ENCODE assay signal across 10 cellular contexts in the genomic region with DNA sequence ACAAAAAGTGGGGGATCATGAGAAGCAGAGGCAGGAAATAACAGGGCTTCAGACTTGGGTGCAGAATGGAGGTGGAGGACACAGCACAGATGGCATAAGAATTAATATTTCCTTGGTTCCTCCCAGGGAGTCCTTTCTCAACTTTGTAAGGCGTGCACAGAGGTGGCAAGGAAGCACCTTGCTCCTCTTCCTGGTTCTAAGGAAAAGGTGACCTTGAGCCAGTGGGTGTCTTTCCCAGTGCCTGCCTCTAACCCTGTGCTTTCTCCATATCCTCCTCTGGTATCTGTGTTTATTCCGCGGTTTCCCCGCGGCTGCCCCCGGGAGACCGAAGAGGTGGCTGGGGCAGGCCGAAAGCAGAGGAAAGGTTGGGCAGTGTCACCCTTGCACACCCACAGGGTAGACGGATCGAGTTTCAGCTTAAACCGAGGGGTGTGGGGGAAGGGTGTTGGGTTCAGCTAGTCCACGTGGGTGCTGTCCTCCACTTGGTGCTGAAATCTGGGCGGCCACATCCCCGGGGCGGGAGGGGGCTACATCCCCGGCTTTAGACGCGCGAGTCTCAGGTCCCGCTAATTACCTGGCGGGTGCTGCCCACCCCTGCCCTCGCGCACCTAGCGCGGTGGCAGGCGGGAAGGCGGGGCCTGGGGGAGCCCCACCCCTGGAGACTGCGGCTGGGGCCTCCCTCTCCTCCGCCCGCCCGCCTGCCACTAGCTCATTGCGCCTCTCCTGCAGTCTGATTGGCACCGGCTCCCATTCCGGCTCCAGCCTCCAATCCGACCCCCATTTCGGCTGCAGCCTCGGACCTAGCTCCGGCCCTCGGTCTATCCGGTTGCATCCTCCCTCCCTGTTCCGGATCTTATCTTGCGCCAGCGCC. TPM values are rescaled to one million over a fixed set of nuclear protein-coding genes. Genes with fewer than 3 reads are reported as not detected.
DNase-seq lines count a peak whose midpoint lies in the region; ATAC-seq, FAIRE-seq and TF ChIP-seq lines count a peak whose summit lies in the region.
"Not testable (repeated sequence)": the region's sequence is repeated elsewhere in the genome, so short reads cannot be mapped to it uniquely, and the experiment has no call there.
"Had no signal": no experiment of that assay in that cellular context is flagged by ENCODE, and none has a peak within 500 bp of the region (broad histone marks: within the 10 kb centered on the region; RNA-seq: fewer than 3 reads in every experiment).

A gene (plus strand): TSS at position 712 of the 871 bp plus-strand sequence. CDS start 192 bp downstream, outside the sequence.

- H4K20me1 ChIP-seq in endothelial cell of umbilical vein (replicated peaks; ENCODE audit: control insufficient read depth, extremely low read depth, insufficient read depth, low read length); keratinocyte (ENCODE audit: control insufficient read depth, extremely low read depth, insufficient read depth, low read length): not testable (repeated sequence)

- not testable (repeated sequence) for TF ChIP-seq CTCF in endothelial cell of umbilical vein (IDR thresholded peaks at IDR 0.05; ENCODE audit: extremely low read depth in 1 of 2, insufficient read depth in 1 of 2, low read depth in 1 of 2, low read length in 2 of 2); keratinocyte (optimal IDR thresholded peaks at IDR 0.05 in 1 of 3, IDR thresholded peaks at IDR 0.05 in 1 of 3, conservative IDR thresholded peaks at IDR 0.05 in 1 of 3; ENCODE audit: extremely low read depth in 1 of 3, insufficient read depth in 2 of 3, low read length in 3 of 3)

- not testable (repeated sequence) for H3K9ac ChIP-seq in endothelial cell of umbilical vein (replicated peaks; ENCODE audit: extremely low read depth, insufficient read depth, low read length); keratinocyte (ENCODE audit: control insufficient read depth, extremely low read depth, insufficient read depth, low read length)

- not testable (repeated sequence) for H3K9me3 ChIP-seq in T-helper 17 cell (ENCODE audit: control insufficient read depth, low read length, poor library complexity, severe bottlenecking); endothelial cell of umbilical vein (replicated peaks; ENCODE audit: control insufficient read depth, insufficient read depth, low read length); keratinocyte (ENCODE audit: control insufficient read depth, low read depth, low read length)

- CTCF ChIA-PET in endothelial cell of umbilical vein (lab: Charles Lee), result not testable (repeated sequence)

- not testable (repeated sequence) for H3K4me1 Mint-ChIP-seq in T-helper 17 cell; activated naive CD8-positive, alpha-beta T cell treated with anti-CD3 and anti-CD28 coated beads, Interleukin-2, amount 50 U/mL, for 24 hours

- H2AFZ ChIP-seq in endothelial cell of umbilical vein (ENCODE audit: low read depth, low read length); keratinocyte (ENCODE audit: control insufficient read depth, low read length): not testable (repeated sequence)

- not testable (repeated sequence) for H3K9me1 ChIP-seq in endothelial cell of umbilical vein (replicated peaks; ENCODE audit: control insufficient read depth, extremely low read depth, insufficient read depth, low read length); keratinocyte (ENCODE audit: control insufficient read depth, extremely low read depth, insufficient read depth, low read length)

- H3K9me3 Mint-ChIP-seq in activated naive CD8-positive, alpha-beta T cell treated with anti-CD3 and anti-CD28 coated beads, Interleukin-2, amount 50 U/mL, for 24 hours, result not testable (repeated sequence)

- not testable (repeated sequence) for H3K27me3 ChIP-seq in H7 (ENCODE audit: control insufficient read depth, insufficient read depth, low read length); endothelial cell of umbilical vein (ENCODE audit: control insufficient read depth in 2 of 2, insufficient read depth in 2 of 2, low read length in 2 of 2); keratinocyte (ENCODE audit: control insufficient read depth, extremely low read depth, insufficient read depth, low read length)

- not testable (repeated sequence) for H3K27ac ChIP-seq in endothelial cell of umbilical vein (ENCODE audit: insufficient read depth, low read depth, low read length); keratinocyte (ENCODE audit: control insufficient read depth, insufficient read depth, low read length)

- intact Hi-C loops in endothelial cell of umbilical vein (cut with micrococcal nuclease), result not testable (repeated sequence)

- not testable (repeated sequence) for H3K4me2 ChIP-seq in endothelial cell of umbilical vein (ENCODE audit: insufficient read depth, low read length); keratinocyte (ENCODE audit: control insufficient read depth, extremely low read depth, insufficient read depth, low read depth, low read length)

- peaks cover 22% of the 10 kb centered on the region for H3K27me3 Mint-ChIP-seq in T-helper 17 cell
- H3K27me3 Mint-ChIP-seq in activated naive CD8-positive, alpha-beta T cell treated with anti-CD3 and anti-CD28 coated beads, Interleukin-2, amount 50 U/mL, for 24 hours, result peaks cover 12% of the 10 kb centered on the region

- FAIRE-seq in endothelial cell of umbilical vein (lab: Jason Lieb, UNC), result peak; percentile 12
- FAIRE-seq in keratinocyte (lab: Jason Lieb, UNC), result peak; percentile 23

- not testable (repeated sequence) for H3K79me2 ChIP-seq in endothelial cell of umbilical vein (ENCODE audit: control insufficient read depth, insufficient read depth, low read length); keratinocyte (ENCODE audit: control insufficient read depth, insufficient read depth, low read length)

- H3K36me3 ChIP-seq in H7 (replicated peaks; ENCODE audit: control insufficient read depth, insufficient read depth, low read length); endothelial cell of umbilical vein (ENCODE audit: control insufficient read depth in 2 of 2, extremely low read depth in 1 of 2, insufficient read depth in 2 of 2, low read length in 2 of 2); keratinocyte (ENCODE audit: control insufficient read depth in 2 of 2, extremely low read depth in 1 of 2, insufficient read depth in 2 of 2, low read length in 2 of 2): not testable (repeated sequence)

- not testable (repeated sequence) for H3K4me3 ChIP-seq in H7 (ENCODE audit: insufficient read depth, low read depth, low read length); endothelial cell of umbilical vein (replicated peaks in 1 of 3; ENCODE audit: insufficient read depth in 1 of 3, low read depth in 1 of 3, low read length in 3 of 3); keratinocyte (ENCODE audit: control insufficient read depth in 2 of 3, extremely low read depth in 1 of 3, insufficient read depth in 2 of 3, low read depth in 1 of 3, low read length in 3 of 3)

- POLR2A ChIA-PET in endothelial cell of umbilical vein (lab: Charles Lee), result not testable (repeated sequence)

- H3K4me1 ChIP-seq in endothelial cell of umbilical vein (ENCODE audit: control insufficient read depth, extremely low read depth, insufficient read depth, low read length); keratinocyte (ENCODE audit: control insufficient read depth, extremely low read depth, insufficient read depth, low read length): not testable (repeated sequence)

- ATAC-seq in T-helper 17 cell, result peak; percentile 16
- ATAC-seq in activated naive CD8-positive, alpha-beta T cell treated with anti-CD3 and anti-CD28 coated beads, Interleukin-2, amount 50 U/mL, for 24 hours, result peak; percentile 40
- peak; percentile 37 for ATAC-seq in stimulated activated naive CD8-positive, alpha-beta T cell treated with anti-CD3 and anti-CD28 coated beads, Interleukin-15, Interleukin-2, amounts not matched to agents 100 U/mL and 50 U/mL, for 24 hours

- TF ChIP-seq POLR2A in endothelial cell of umbilical vein (IDR thresholded peaks at IDR 0.05; ENCODE audit: low read depth, low read length), result not testable (repeated sequence)

- not testable (repeated sequence) for BruUV-seq in endothelial cell of umbilical vein (replicated peaks; lab: Mats Ljungman, UMichigan)

- not testable (repeated sequence) for DNase-seq in H7; T-helper 17 cell; activated naive CD8-positive, alpha-beta T cell treated with anti-CD3 and anti-CD28 coated beads, Interleukin-2, amount 50 U/mL, for 24 hours; endothelial cell of umbilical vein (ENCODE audit: low read depth, low spot score); keratinocyte (ENCODE audit: low read depth, low spot score); mucosa of gallbladder (ENCODE audit: low spot score); stimulated activated naive CD8-positive, alpha-beta T cell treated with anti-CD3 and anti-CD28 coated beads, Interleukin-15, Interleukin-2, amounts not matched to agents 100 U/mL and 50 U/mL, for 24 hours

- H3K27ac Mint-ChIP-seq in T-helper 17 cell; activated naive CD8-positive, alpha-beta T cell treated with anti-CD3 and anti-CD28 coated beads, Interleukin-2, amount 50 U/mL, for 24 hours: not testable (repeated sequence)

- dilution Hi-C loops in endothelial cell of umbilical vein (cut with MboI; ENCODE audit: extremely low pct_ligation_motif_present, low sequenced_read_pairs); keratinocyte (cut with MboI; ENCODE audit: extremely low pct_ligation_motif_present, low sequenced_read_pairs): not testable (repeated sequence)

- not testable (repeated sequence) for H3K36me3 Mint-ChIP-seq in T-helper 17 cell (ENCODE audit: low read depth); activated naive CD8-positive, alpha-beta T cell treated with anti-CD3 and anti-CD28 coated beads, Interleukin-2, amount 50 U/mL, for 24 hours (ENCODE audit: low read depth)

- not testable (repeated sequence) for H3K4me3 Mint-ChIP-seq in T-helper 17 cell; activated naive CD8-positive, alpha-beta T cell treated with anti-CD3 and anti-CD28 coated beads, Interleukin-2, amount 50 U/mL, for 24 hours

RNA-seq across cellular contexts. Expression of the gene that starts here (rescaled TPM):
- 14.9 and 26.1 TPM in 2 replicates for total RNA-seq in H7 (2014; rRNA removed; shearing (Covaris generic))
- not detected for total RNA-seq in T-helper 17 cell
- not detected in 2 replicates for total RNA-seq in endothelial cell of umbilical vein
- polyA plus RNA-seq in endothelial cell of umbilical vein, result not detected in 2 replicates
- polyA plus RNA-seq in endothelial cell of umbilical vein (2011; cell fraction: cytosol; rRNA removed), result not detected in 2 replicates
- polyA plus RNA-seq in endothelial cell of umbilical vein (2011; cell fraction: nucleus; rRNA removed), result not detected in 2 replicates
- polyA plus RNA-seq in endothelial cell of umbilical vein (2012), result not detected in 2 replicates
- polyA minus RNA-seq in endothelial cell of umbilical vein, result 0.79 TPM in 1 of 2 replicates, not detected in the other
- not detected for polyA minus RNA-seq in endothelial cell of umbilical vein (2011; cell fraction: cytosol; rRNA and poly(A)+ RNA removed)
- not detected in 2 replicates for polyA minus RNA-seq in endothelial cell of umbilical vein (2011; cell fraction: nucleus; rRNA and poly(A)+ RNA removed)
- polyA plus RNA-seq in keratinocyte, result 47.4 to 70.1 TPM (median 60.0 TPM) in 3 replicates
- 32.1 TPM for polyA plus RNA-seq in keratinocyte (2011; ENCODE audit: low read depth)
- polyA plus RNA-seq in keratinocyte (2011; cell fraction: cytosol; rRNA removed), result 52.6 and 55.7 TPM in 2 replicates
- 90.0 and 118 TPM in 2 replicates for polyA plus RNA-seq in keratinocyte (2011; cell fraction: nucleus; rRNA removed)
- polyA plus RNA-seq in keratinocyte (2012; ENCODE audit: low replicate concordance), result 33.9 and 45.7 TPM in 2 replicates
- polyA minus RNA-seq in keratinocyte, result 78.6 to 120 TPM (median 109 TPM) in 3 replicates
- polyA minus RNA-seq in keratinocyte (2011; cell fraction: cytosol; rRNA and poly(A)+ RNA removed), result 47.6 TPM
- polyA minus RNA-seq in keratinocyte (2011; cell fraction: nucleus; rRNA and poly(A)+ RNA removed), result 17.3 and 54.5 TPM in 2 replicates
- total RNA-seq in mucosa of gallbladder, result 65.4 TPM
- total RNA-seq: activated CD4-positive, alpha-beta memory T cell treated with anti-CD3 and anti-CD28 coated beads, Interleukin-2, amount 10 ng/mL, durations not matched to agents 7 days and 5 days; natural killer cell treated with Interleukin-12 subunit alpha and Interleukin-12 subunit beta and Interleukin-15 and Interleukin-18, amount 100 ng/mL, for 72 hours; osteocyte had no signal

Comparison
In these comparisons a context has a peak if more than half of its experiments do, and no peak if none do; other contexts are left out.
1. RNA of the gene that starts here (total RNA-seq): 65.4 TPM in mucosa of gallbladder (single experiment) and 14.9 to 26.1 TPM in H7; not detected in T-helper 17 cell and not detected in endothelial cell of umbilical vein; every median in the first group is over 10 times any median in the second.
2. RNA of the gene that starts here (polyA plus RNA-seq): 32.1 to 118 TPM in keratinocyte; not detected in endothelial cell of umbilical vein; every median in the first group is over 10 times any median in the second.
3. Peak in ATAC-seq in T-helper 17 cell; RNA of the gene not detected or under 1 TPM.
4. Peak in every context shown above with its lines, with median percentiles within 50 percentile points of each other: ATAC-seq.